ENCODE assay signal across 1 cellular context in the genomic region with DNA sequence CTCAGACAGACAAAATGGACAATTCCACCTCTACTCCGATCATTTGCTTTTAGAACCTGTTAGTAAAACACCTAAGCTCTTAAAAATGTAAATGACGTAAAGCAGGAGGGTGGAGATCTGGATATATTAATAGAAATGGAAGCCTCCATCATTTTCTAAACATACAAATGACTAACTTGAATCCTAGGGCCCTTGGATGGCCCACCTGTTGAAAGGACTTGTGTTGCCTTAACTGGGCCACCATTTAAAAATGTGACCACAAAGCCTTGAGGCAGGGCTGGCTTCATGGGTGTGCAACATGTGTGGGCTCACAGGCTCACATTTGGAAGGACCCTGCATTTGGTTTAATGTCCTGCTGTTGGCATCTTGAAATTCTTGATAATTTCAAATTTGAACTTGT.
TF ChIP-seq lines count a peak whose summit lies in the region.

No MANE protein-coding gene starts in this region.

TF ChIP-seq in GM23338, 12 proteins besides CTCF, POLR2A, EP300 and RAD21 (continued from another document):
- TF ChIP-seq, protein P1, sequence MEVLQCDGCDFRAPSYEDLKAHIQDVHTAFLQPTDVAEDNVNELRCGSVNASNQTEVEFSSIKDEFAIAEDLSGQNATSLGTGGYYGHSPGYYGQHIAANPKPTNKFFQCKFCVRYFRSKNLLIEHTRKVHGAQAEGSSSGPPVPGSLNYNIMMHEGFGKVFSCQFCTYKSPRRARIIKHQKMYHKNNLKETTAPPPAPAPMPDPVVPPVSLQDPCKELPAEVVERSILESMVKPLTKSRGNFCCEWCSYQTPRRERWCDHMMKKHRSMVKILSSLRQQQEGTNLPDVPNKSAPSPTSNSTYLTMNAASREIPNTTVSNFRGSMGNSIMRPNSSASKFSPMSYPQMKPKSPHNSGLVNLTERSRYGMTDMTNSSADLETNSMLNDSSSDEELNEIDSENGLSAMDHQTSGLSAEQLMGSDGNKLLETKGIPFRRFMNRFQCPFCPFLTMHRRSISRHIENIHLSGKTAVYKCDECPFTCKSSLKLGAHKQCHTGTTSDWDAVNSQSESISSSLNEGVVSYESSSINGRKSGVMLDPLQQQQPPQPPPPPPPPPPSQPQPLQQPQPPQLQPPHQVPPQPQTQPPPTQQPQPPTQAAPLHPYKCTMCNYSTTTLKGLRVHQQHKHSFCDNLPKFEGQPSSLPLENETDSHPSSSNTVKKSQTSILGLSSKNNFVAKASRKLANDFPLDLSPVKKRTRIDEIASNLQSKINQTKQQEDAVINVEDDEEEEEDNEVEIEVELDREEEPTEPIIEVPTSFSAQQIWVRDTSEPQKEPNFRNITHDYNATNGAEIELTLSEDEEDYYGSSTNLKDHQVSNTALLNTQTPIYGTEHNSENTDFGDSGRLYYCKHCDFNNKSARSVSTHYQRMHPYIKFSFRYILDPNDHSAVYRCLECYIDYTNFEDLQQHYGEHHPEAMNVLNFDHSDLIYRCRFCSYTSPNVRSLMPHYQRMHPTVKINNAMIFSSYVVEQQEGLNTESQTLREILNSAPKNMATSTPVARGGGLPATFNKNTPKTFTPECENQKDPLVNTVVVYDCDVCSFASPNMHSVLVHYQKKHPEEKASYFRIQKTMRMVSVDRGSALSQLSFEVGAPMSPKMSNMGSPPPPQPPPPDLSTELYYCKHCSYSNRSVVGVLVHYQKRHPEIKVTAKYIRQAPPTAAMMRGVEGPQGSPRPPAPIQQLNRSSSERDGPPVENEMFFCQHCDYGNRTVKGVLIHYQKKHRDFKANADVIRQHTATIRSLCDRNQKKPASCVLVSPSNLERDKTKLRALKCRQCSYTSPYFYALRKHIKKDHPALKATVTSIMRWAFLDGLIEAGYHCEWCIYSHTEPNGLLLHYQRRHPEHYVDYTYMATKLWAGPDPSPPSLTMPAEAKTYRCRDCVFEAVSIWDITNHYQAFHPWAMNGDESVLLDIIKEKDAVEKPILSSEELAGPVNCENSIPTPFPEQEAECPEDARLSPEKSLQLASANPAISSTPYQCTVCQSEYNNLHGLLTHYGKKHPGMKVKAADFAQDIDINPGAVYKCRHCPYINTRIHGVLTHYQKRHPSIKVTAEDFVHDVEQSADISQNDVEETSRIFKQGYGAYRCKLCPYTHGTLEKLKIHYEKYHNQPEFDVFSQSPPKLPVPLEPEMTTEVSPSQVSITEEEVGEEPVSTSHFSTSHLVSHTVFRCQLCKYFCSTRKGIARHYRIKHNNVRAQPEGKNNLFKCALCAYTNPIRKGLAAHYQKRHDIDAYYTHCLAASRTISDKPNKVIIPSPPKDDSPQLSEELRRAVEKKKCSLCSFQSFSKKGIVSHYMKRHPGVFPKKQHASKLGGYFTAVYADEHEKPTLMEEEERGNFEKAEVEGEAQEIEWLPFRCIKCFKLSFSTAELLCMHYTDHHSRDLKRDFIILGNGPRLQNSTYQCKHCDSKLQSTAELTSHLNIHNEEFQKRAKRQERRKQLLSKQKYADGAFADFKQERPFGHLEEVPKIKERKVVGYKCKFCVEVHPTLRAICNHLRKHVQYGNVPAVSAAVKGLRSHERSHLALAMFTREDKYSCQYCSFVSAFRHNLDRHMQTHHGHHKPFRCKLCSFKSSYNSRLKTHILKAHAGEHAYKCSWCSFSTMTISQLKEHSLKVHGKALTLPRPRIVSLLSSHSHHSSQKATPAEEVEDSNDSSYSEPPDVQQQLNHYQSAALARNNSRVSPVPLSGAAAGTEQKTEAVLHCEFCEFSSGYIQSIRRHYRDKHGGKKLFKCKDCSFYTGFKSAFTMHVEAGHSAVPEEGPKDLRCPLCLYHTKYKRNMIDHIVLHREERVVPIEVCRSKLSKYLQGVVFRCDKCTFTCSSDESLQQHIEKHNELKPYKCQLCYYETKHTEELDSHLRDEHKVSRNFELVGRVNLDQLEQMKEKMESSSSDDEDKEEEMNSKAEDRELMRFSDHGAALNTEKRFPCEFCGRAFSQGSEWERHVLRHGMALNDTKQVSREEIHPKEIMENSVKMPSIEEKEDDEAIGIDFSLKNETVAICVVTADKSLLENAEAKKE (CRISPR knock-in tag; IDR thresholded peaks at IDR 0.05) = no peak
TF ChIP-seq in GM23338: peak in this region for 0.
